Comparison of ENCODE assay signal across 8 cellular contexts in genomic region chr5:98773464-98774191, GRCh38. TPM values are rescaled to one million over a fixed set of nuclear protein-coding genes. Genes with fewer than 3 reads are reported as not detected.
A peak's percentile ranks its signal among the peaks of the same experiment; 100 is the strongest.
DNase-seq lines count a peak whose midpoint lies in the region; ATAC-seq and TF ChIP-seq lines count a peak whose summit lies in the region.

Gene RGMB (plus strand): TSS chr5:98773663. CDS start chr5:98774071, 408 bp downstream.

- TF ChIP-seq CTCF in fibroblast of the aortic adventitia (IDR thresholded peaks at IDR 0.05; ENCODE audit: insufficient read depth, low read length) (no peak), nephron (IDR thresholded peaks at IDR 0.05; ENCODE audit: unreplicated experiment in 3 of 3) (peak in 1 of 3 experiments; percentile 9)

- peak within 1 kb of the TSS; percentile 87 to 97 (median 95) for H3K27ac Mint-ChIP-seq in nephron

- in situ Hi-C loops in KBM-7 (cut with MboI; ENCODE audit: low pct_unique_long_range_greater_than_20kb, low sequenced_read_pairs): no loop called here

- peaks cover 6% of the 10 kb centered on the region for H3K27me3 Mint-ChIP-seq in nephron (ENCODE audit: low read depth)

- no peaks in the 10 kb centered on the region for H3K36me3 Mint-ChIP-seq in nephron (ENCODE audit: low read depth)

- peak; percentile 87 for ATAC-seq in GM21717 (IDR thresholded peaks at IDR 0.05; ENCODE audit: unreplicated experiment)
- peak; percentile 93 for ATAC-seq in stimulated activated naive CD8-positive, alpha-beta T cell treated with anti-CD3 and anti-CD28 coated beads, Interleukin-15, Interleukin-2, amounts not matched to agents 100 U/mL and 50 U/mL, for 24 hours

- DNase-seq in DMS114 treated with DMSO at 0.1 percent for 48 hours (lab: John Stamatoyannopoulos, UW; ENCODE audit: unreplicated experiment): peak; percentile 96
- DNase-seq in KBM-7: peak; percentile 90
- DNase-seq in RPMI7951 (ENCODE audit: low read depth): peak; percentile 98
- peak; percentile 56 for DNase-seq in activated gamma-delta T cell (lab: John Stamatoyannopoulos, UW)
- peak; percentile 99 for DNase-seq in fibroblast of the aortic adventitia (ENCODE audit: low read depth)
- DNase-seq in stimulated activated naive CD8-positive, alpha-beta T cell treated with anti-CD3 and anti-CD28 coated beads, Interleukin-15, Interleukin-2, amounts not matched to agents 100 U/mL and 50 U/mL, for 24 hours: peak; percentile 89

- H3K4me3 Mint-ChIP-seq in nephron: peak within 1 kb of the TSS; percentile 96 to 99 (median 98)

- peak within 1 kb of the TSS; percentile 80 for H3K4me3 ChIP-seq in fibroblast of the aortic adventitia (ENCODE audit: low read depth, low read length)

- peaks cover 51% of the 10 kb centered on the region for H3K4me1 Mint-ChIP-seq in nephron

- no peaks in the 10 kb centered on the region for H3K9me3 Mint-ChIP-seq in nephron

RNA-seq across cellular contexts. Expression of gene RGMB, which starts in this region (rescaled TPM):
- total RNA-seq in RPMI7951 (2014; rRNA removed; shearing (Covaris generic)): 10.0 and 12.4 TPM in 2 replicates
- 17.6 and 145 TPM in 2 replicates for total RNA-seq in fibroblast of the aortic adventitia (ENCODE audit: low replicate concordance)

Comparison
In these comparisons a context has a peak if more than half of its experiments do, and no peak if none do; other contexts are left out.
1. Peak in every context shown above with its lines: DNase-seq, ATAC-seq and H3K4me3 ChIP-seq.